ENCODE assay signal across 1 cellular context in the genomic region with DNA sequence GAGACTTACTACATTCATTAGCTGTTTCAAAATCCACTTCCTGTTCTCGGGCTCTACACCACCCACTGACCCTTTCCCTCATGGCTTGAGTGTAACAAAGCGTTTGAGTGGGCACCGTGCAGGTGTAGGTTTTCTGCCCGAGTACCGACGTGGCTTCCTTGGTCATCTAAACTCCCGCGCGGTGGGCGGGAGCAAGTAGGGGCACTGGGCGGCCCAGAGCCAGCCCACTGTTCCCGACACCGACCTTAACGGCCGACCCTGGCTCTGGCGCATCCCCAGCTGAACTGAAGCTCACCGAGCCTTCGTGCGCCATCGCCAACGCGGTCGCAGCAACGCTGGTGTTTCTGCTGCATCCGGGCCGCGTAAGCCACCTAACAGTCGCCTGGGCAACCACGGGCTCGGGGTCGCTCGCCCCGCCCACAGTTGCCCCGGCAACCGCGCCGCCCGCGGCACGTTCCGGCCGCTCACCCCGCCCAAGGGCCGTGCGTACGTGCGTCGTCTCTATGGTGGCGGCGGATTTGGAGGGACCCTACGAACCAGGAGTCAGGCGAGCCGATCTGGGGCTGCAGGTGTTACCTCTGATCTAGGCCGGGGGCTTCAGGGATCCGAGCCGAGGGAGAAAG.
A peak's percentile ranks its signal among the peaks of the same experiment; 100 is the strongest.
TF ChIP-seq lines count a peak whose summit lies in the region.

Gene C2orf81, minus strand, starts transcription at position 372 of the 623 bp plus-strand sequence. Its CDS starts 59 bp downstream, at position 313.
Gene WDR54, plus strand, starts transcription at position 483 of the 623 bp plus-strand sequence. CDS start 424 bp downstream, outside the sequence.

TF ChIP-seq in HEK293, 187 proteins besides CTCF, POLR2A, EP300 and RAD21 (continued from another document):
- TF ChIP-seq, protein P1, sequence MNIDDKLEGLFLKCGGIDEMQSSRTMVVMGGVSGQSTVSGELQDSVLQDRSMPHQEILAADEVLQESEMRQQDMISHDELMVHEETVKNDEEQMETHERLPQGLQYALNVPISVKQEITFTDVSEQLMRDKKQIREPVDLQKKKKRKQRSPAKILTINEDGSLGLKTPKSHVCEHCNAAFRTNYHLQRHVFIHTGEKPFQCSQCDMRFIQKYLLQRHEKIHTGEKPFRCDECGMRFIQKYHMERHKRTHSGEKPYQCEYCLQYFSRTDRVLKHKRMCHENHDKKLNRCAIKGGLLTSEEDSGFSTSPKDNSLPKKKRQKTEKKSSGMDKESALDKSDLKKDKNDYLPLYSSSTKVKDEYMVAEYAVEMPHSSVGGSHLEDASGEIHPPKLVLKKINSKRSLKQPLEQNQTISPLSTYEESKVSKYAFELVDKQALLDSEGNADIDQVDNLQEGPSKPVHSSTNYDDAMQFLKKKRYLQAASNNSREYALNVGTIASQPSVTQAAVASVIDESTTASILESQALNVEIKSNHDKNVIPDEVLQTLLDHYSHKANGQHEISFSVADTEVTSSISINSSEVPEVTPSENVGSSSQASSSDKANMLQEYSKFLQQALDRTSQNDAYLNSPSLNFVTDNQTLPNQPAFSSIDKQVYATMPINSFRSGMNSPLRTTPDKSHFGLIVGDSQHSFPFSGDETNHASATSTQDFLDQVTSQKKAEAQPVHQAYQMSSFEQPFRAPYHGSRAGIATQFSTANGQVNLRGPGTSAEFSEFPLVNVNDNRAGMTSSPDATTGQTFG (tag by site-specific recombination; IDR thresholded peaks at IDR 0.05; ENCODE audit: borderline replicate concordance) = no peak
- TF ChIP-seq ZNF324 (tag by site-specific recombination; IDR thresholded peaks at IDR 0.05) = no peak
- TF ChIP-seq ZNF600 (tag by site-specific recombination; IDR thresholded peaks at IDR 0.05) = peak; percentile 77; the same call in 1 of the 2 replicates
- TF ChIP-seq KLF17 (tag by site-specific recombination; IDR thresholded peaks at IDR 0.05) = no peak
- TF ChIP-seq ZSCAN16 (tag by site-specific recombination; IDR thresholded peaks at IDR 0.05) = no peak
- peak; percentile 74 for TF ChIP-seq SP2 (tag by site-specific recombination; IDR thresholded peaks at IDR 0.05)
- peak; percentile 87 for TF ChIP-seq EGR2 (tag by site-specific recombination; IDR thresholded peaks at IDR 0.05; ENCODE audit: low read depth)
- no peak for TF ChIP-seq HOXD13 (CRISPR knock-in tag; IDR thresholded peaks at IDR 0.05; ENCODE audit: borderline replicate concordance)
- TF ChIP-seq ZNF175 (tag by site-specific recombination; IDR thresholded peaks at IDR 0.05) = no peak
- TF ChIP-seq KLF10 (tag by site-specific recombination; IDR thresholded peaks at IDR 0.05) = no peak
- no peak for TF ChIP-seq HOXA7 (CRISPR knock-in tag; IDR thresholded peaks at IDR 0.05; ENCODE audit: borderline replicate concordance)
- TF ChIP-seq ZNF837 (tag by site-specific recombination; IDR thresholded peaks at IDR 0.05) = no peak
- no peak for TF ChIP-seq PRDM10 (tag by site-specific recombination; IDR thresholded peaks at IDR 0.05)
- no peak for TF ChIP-seq ZNF529 (tag by site-specific recombination; IDR thresholded peaks at IDR 0.05; ENCODE audit: insufficient replicate concordance)
- no peak for TF ChIP-seq ZNF473 (tag by site-specific recombination; IDR thresholded peaks at IDR 0.05)
- TF ChIP-seq ZNF112 (tag by site-specific recombination; IDR thresholded peaks at IDR 0.05) = no peak
